Comparison of ENCODE assay signal across 1 cellular context in the genomic region with DNA sequence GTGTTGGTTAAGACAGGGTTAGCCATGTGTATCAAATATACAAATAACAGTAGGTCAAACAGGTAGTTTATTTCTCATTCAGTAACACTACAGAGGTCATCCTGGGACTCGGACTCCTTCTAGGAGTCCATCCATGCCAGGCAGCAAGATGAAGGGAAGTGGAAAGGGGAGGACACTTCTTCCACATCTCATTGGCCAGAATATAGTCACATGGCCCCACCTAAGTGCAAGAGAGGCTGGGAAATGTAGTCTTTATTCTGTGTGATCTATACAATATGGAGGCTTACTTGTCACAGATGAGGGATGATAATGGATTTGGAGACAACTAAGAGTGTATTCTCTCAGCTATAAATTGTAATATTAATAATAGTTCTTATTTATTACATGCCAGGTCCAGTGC.
TF ChIP-seq lines count a peak whose summit lies in the region.

No MANE protein-coding gene starts in this region.

TF ChIP-seq in GM23338, 12 proteins besides CTCF, POLR2A, EP300 and RAD21 (continued from another document):
- no peak for TF ChIP-seq EZH2 (IDR thresholded peaks at IDR 0.05; ENCODE audit: low read depth, unreplicated experiment)
- TF ChIP-seq POLR2AphosphoS5 (IDR thresholded peaks at IDR 0.05; ENCODE audit: low read depth), result no peak
- TF ChIP-seq, protein P1, sequence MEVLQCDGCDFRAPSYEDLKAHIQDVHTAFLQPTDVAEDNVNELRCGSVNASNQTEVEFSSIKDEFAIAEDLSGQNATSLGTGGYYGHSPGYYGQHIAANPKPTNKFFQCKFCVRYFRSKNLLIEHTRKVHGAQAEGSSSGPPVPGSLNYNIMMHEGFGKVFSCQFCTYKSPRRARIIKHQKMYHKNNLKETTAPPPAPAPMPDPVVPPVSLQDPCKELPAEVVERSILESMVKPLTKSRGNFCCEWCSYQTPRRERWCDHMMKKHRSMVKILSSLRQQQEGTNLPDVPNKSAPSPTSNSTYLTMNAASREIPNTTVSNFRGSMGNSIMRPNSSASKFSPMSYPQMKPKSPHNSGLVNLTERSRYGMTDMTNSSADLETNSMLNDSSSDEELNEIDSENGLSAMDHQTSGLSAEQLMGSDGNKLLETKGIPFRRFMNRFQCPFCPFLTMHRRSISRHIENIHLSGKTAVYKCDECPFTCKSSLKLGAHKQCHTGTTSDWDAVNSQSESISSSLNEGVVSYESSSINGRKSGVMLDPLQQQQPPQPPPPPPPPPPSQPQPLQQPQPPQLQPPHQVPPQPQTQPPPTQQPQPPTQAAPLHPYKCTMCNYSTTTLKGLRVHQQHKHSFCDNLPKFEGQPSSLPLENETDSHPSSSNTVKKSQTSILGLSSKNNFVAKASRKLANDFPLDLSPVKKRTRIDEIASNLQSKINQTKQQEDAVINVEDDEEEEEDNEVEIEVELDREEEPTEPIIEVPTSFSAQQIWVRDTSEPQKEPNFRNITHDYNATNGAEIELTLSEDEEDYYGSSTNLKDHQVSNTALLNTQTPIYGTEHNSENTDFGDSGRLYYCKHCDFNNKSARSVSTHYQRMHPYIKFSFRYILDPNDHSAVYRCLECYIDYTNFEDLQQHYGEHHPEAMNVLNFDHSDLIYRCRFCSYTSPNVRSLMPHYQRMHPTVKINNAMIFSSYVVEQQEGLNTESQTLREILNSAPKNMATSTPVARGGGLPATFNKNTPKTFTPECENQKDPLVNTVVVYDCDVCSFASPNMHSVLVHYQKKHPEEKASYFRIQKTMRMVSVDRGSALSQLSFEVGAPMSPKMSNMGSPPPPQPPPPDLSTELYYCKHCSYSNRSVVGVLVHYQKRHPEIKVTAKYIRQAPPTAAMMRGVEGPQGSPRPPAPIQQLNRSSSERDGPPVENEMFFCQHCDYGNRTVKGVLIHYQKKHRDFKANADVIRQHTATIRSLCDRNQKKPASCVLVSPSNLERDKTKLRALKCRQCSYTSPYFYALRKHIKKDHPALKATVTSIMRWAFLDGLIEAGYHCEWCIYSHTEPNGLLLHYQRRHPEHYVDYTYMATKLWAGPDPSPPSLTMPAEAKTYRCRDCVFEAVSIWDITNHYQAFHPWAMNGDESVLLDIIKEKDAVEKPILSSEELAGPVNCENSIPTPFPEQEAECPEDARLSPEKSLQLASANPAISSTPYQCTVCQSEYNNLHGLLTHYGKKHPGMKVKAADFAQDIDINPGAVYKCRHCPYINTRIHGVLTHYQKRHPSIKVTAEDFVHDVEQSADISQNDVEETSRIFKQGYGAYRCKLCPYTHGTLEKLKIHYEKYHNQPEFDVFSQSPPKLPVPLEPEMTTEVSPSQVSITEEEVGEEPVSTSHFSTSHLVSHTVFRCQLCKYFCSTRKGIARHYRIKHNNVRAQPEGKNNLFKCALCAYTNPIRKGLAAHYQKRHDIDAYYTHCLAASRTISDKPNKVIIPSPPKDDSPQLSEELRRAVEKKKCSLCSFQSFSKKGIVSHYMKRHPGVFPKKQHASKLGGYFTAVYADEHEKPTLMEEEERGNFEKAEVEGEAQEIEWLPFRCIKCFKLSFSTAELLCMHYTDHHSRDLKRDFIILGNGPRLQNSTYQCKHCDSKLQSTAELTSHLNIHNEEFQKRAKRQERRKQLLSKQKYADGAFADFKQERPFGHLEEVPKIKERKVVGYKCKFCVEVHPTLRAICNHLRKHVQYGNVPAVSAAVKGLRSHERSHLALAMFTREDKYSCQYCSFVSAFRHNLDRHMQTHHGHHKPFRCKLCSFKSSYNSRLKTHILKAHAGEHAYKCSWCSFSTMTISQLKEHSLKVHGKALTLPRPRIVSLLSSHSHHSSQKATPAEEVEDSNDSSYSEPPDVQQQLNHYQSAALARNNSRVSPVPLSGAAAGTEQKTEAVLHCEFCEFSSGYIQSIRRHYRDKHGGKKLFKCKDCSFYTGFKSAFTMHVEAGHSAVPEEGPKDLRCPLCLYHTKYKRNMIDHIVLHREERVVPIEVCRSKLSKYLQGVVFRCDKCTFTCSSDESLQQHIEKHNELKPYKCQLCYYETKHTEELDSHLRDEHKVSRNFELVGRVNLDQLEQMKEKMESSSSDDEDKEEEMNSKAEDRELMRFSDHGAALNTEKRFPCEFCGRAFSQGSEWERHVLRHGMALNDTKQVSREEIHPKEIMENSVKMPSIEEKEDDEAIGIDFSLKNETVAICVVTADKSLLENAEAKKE (CRISPR knock-in tag; IDR thresholded peaks at IDR 0.05), result no peak
- TF ChIP-seq ZNF114 (CRISPR knock-in tag; IDR thresholded peaks at IDR 0.05), result no peak
- TF ChIP-seq CREB1 (CRISPR knock-in tag; IDR thresholded peaks at IDR 0.05; ENCODE audit: low read depth), result no peak
- TF ChIP-seq NANOG (IDR thresholded peaks at IDR 0.05; ENCODE audit: borderline replicate concordance), result no peak
